12 cellular contexts compared by ENCODE assay signal in genomic region chr19:55688422-55689218, GRCh38. TPM values are rescaled to one million over a fixed set of nuclear protein-coding genes. Genes with fewer than 3 reads are reported as not detected.
DNase-seq lines count a peak whose midpoint lies in the region; ATAC-seq and TF ChIP-seq lines count a peak whose summit lies in the region.
"Had no signal": no experiment of that assay in that cellular context is flagged by ENCODE, and none has a peak within 500 bp of the region (broad histone marks: within the 10 kb centered on the region; RNA-seq: fewer than 3 reads in every experiment).

No MANE protein-coding gene starts in this region.

- in situ Hi-C loops in mammary epithelial cell (cut with MboI; ENCODE audit: low sequenced_read_pairs in 2 of 2), result no loop called here

- H3K79me1 ChIP-seq in mesenchymal stem cell (replicated peaks; ENCODE audit: low read length, poor library complexity, severe bottlenecking), result peaks cover 66% of the 10 kb centered on the region

- H3K27ac ChIP-seq in RWPE1 (peak overlapping the region; percentile 12; the same call in 1 of the 2 replicates), left lung (no peak overlapping the region), stomach (peak overlapping the region; percentile 35 to 94 (median 64)), mammary epithelial cell (ENCODE audit: insufficient read depth, low read depth, low read length) (no peak overlapping the region), mesenchymal stem cell (ENCODE audit: low read length, poor library complexity, severe bottlenecking) (no peak overlapping the region)

- TF ChIP-seq CTCF in RWPE1 (conservative IDR thresholded peaks at IDR 0.05; ENCODE audit: low read depth), result no peak
- TF ChIP-seq CTCF in left lung (IDR thresholded peaks at IDR 0.05), result no peak
- no peak for TF ChIP-seq CTCF in stomach (IDR thresholded peaks at IDR 0.05)
- no peak for TF ChIP-seq CTCF in mammary epithelial cell (conservative IDR thresholded peaks at IDR 0.05 in 1 of 2, IDR thresholded peaks at IDR 0.05 in 1 of 2; ENCODE audit: extremely low read depth in 1 of 2, insufficient read depth in 1 of 2, low read depth in 1 of 2, low read length in 2 of 2)

- intact Hi-C loops in left lung (cut with DNase I) (no loop called here), stomach (cut with DNase I; ENCODE audit: low total_unique reads) (no loop called here), mammary epithelial cell (cut with micrococcal nuclease) (no loop called here), sciatic nerve (cut with DNase I) (no loop called here)

- H3K9me3 Mint-ChIP-seq in activated naive CD4-positive, alpha-beta T cell treated with anti-CD3 and anti-CD28 coated beads, Interleukin-2, amount 10 ng/mL, durations not matched to agents 7 days and 5 days, result no peaks in the 10 kb centered on the region
- H3K9me3 Mint-ChIP-seq: activated T-helper 17 cell treated with anti-CD3 and anti-CD28 coated beads, Interleukin-2, amount 50 U/mL, for 72 hours had no signal

- no peak overlapping the region for H3K9ac ChIP-seq in mammary epithelial cell (ENCODE audit: insufficient read depth, low read length)
- no peak overlapping the region for H3K9ac ChIP-seq in mesenchymal stem cell (ENCODE audit: low read length)

- DNase-seq in activated naive CD4-positive, alpha-beta T cell treated with anti-CD3 and anti-CD28 coated beads, Interleukin-2, amount 10 ng/mL, durations not matched to agents 7 days and 5 days, result no peak
- no peak for DNase-seq in activated naive CD4-positive, alpha-beta T cell (lab: John Stamatoyannopoulos, UW)
- DNase-seq in RWPE1 (ENCODE audit: low spot score) (no peak), left lung (peak; percentile 29 to 76), stomach (peak; percentile 78), mammary epithelial cell (no peak), sciatic nerve (ENCODE audit: low spot score) (no peak), mesenchymal stem cell (no peak)
- DNase-seq: central memory CD4-positive, alpha-beta T cell; OCI-M1 had no signal

- H3K79me2 ChIP-seq in mammary epithelial cell (ENCODE audit: insufficient read depth, low read length), result peaks cover 50% of the 10 kb centered on the region

- H2BK12ac ChIP-seq in mesenchymal stem cell (ENCODE audit: low read length in 2 of 2), result no peak overlapping the region

- no peak overlapping the region for H3K4me3 Mint-ChIP-seq in activated naive CD4-positive, alpha-beta T cell treated with anti-CD3 and anti-CD28 coated beads, Interleukin-2, amount 10 ng/mL, durations not matched to agents 7 days and 5 days
- H3K4me3 Mint-ChIP-seq: activated T-helper 17 cell treated with anti-CD3 and anti-CD28 coated beads, Interleukin-2, amount 50 U/mL, for 72 hours had no signal

- H3K9me3 ChIP-seq in left lung (no peaks in the 10 kb centered on the region), stomach (no peaks in the 10 kb centered on the region), mammary epithelial cell (replicated peaks; ENCODE audit: insufficient read depth, low read length) (no peaks in the 10 kb centered on the region), mesenchymal stem cell (ENCODE audit: control insufficient read depth, low read length) (no peaks in the 10 kb centered on the region)

- no peak overlapping the region for H2BK120ac ChIP-seq in mesenchymal stem cell (ENCODE audit: low read depth, low read length)

- no peak overlapping the region for H2AFZ ChIP-seq in mammary epithelial cell (ENCODE audit: low read depth, low read length)
- no peak overlapping the region for H2AFZ ChIP-seq in mesenchymal stem cell (ENCODE audit: low read depth, low read length)

- H3K23ac ChIP-seq in mesenchymal stem cell (ENCODE audit: low read length in 2 of 2), result no peak overlapping the region

- H3K27me3 Mint-ChIP-seq in activated naive CD4-positive, alpha-beta T cell treated with anti-CD3 and anti-CD28 coated beads, Interleukin-2, amount 10 ng/mL, durations not matched to agents 7 days and 5 days, result no peaks in the 10 kb centered on the region
- H3K27me3 Mint-ChIP-seq: activated T-helper 17 cell treated with anti-CD3 and anti-CD28 coated beads, Interleukin-2, amount 50 U/mL, for 72 hours had no signal

- no peak overlapping the region for H3K18ac ChIP-seq in mesenchymal stem cell (ENCODE audit: low read depth in 1 of 2, low read length in 2 of 2)

- H3K4me1 Mint-ChIP-seq in activated naive CD4-positive, alpha-beta T cell treated with anti-CD3 and anti-CD28 coated beads, Interleukin-2, amount 10 ng/mL, durations not matched to agents 7 days and 5 days, result peaks cover 7% of the 10 kb centered on the region
- H3K4me1 Mint-ChIP-seq: activated T-helper 17 cell treated with anti-CD3 and anti-CD28 coated beads, Interleukin-2, amount 50 U/mL, for 72 hours had no signal

- no peak overlapping the region for H2AK5ac ChIP-seq in mesenchymal stem cell (ENCODE audit: low read length, severe bottlenecking)

- peak overlapping the region; percentile 24 for H3K27ac Mint-ChIP-seq in activated naive CD4-positive, alpha-beta T cell treated with anti-CD3 and anti-CD28 coated beads, Interleukin-2, amount 10 ng/mL, durations not matched to agents 7 days and 5 days
- H3K27ac Mint-ChIP-seq: activated T-helper 17 cell treated with anti-CD3 and anti-CD28 coated beads, Interleukin-2, amount 50 U/mL, for 72 hours had no signal

- H4K8ac ChIP-seq in mesenchymal stem cell (ENCODE audit: low read length), result no peak overlapping the region

- TF ChIP-seq POLR2A in stomach (IDR thresholded peaks at IDR 0.05), result no peak

- dilution Hi-C loops in mammary epithelial cell (cut with HindIII; ENCODE audit: low sequenced_read_pairs), result no loop called here

- H2BK15ac ChIP-seq in mesenchymal stem cell (ENCODE audit: low read depth, poor library complexity, severe bottlenecking), result no peak overlapping the region

- H3K27me3 ChIP-seq in left lung, result no peaks in the 10 kb centered on the region
- H3K27me3 ChIP-seq in stomach, result no peaks in the 10 kb centered on the region
- H3K27me3 ChIP-seq in mammary epithelial cell (ENCODE audit: insufficient read depth, low read length), result no peaks in the 10 kb centered on the region
- H3K27me3 ChIP-seq in mesenchymal stem cell (ENCODE audit: control insufficient read depth in 1 of 2, insufficient read depth in 1 of 2, low read length in 2 of 2), result no peaks in the 10 kb centered on the region

- H3K4me3 ChIP-seq in left lung (no peak overlapping the region), stomach (peak overlapping the region in 1 of 4 donors; percentile 11), mammary epithelial cell (replicated peaks in 1 of 3; ENCODE audit: insufficient read depth in 1 of 3, low read depth in 2 of 3, low read length in 3 of 3) (no peak overlapping the region), mesenchymal stem cell (ENCODE audit: insufficient read depth in 1 of 2, low read depth in 1 of 2, low read length in 2 of 2) (no peak overlapping the region)

- CTCF ChIA-PET in activated naive CD4-positive, alpha-beta T cell treated with anti-CD3 and anti-CD28 coated beads, Interleukin-2, amount 10 ng/mL, durations not matched to agents 7 days and 5 days (lab: Charles Lee), result no interaction called here
- CTCF ChIA-PET in RWPE1 (lab: Yijun Ruan, JAX) (no interaction called here), mammary epithelial cell (lab: Charles Lee; ENCODE audit: low non-redundant PET) (no interaction called here)

- WGBS in stomach, 5 donors, result 26 to 55% (median 44%) methylated on average over 16 to 27 of the region's 27 CpGs
- WGBS in mammary epithelial cell (ENCODE audit: low coverage, missing lambda C conversion rate), result 75% methylated on average over 5 of the region's 27 CpGs
- 89% methylated on average over 24 of the region's 27 CpGs for WGBS in mesenchymal stem cell

- POLR2A ChIA-PET in RWPE1 (lab: Yijun Ruan, JAX; ENCODE audit: low non-redundant PET), result no interaction called here

- H2BK5ac ChIP-seq in mesenchymal stem cell (ENCODE audit: low read depth, low read length, poor library complexity, severe bottlenecking), result no peak overlapping the region

- H3K4me1 ChIP-seq in left lung, result peaks cover 0 to 19% of the 10 kb centered on the region in 2 donors
- H3K4me1 ChIP-seq in stomach, result peaks cover 35 to 60% (median 55%) of the 10 kb centered on the region in 4 donors
- no peaks in the 10 kb centered on the region for H3K4me1 ChIP-seq in mammary epithelial cell (ENCODE audit: insufficient read depth, low read length)
- H3K4me1 ChIP-seq in mesenchymal stem cell (ENCODE audit: control insufficient read depth, insufficient read depth, low read depth, low read length), result peaks cover 25% of the 10 kb centered on the region

- H3K14ac ChIP-seq in mesenchymal stem cell (ENCODE audit: low read length in 2 of 2), result no peak overlapping the region

- no peaks in the 10 kb centered on the region for H4K20me1 ChIP-seq in mammary epithelial cell (ENCODE audit: insufficient read depth, low read length)

- ATAC-seq in left lung (no peak), sciatic nerve (no peak)
- ATAC-seq: activated T-helper 17 cell treated with anti-CD3 and anti-CD28 coated beads, Interleukin-2, amount 50 U/mL, for 72 hours; left lobe of liver had no signal

- no TSS peak for BruUV-seq in mammary epithelial cell (replicated peaks; lab: Mats Ljungman, UMichigan)

- peaks cover 35% of the 10 kb centered on the region for H3K36me3 Mint-ChIP-seq in activated naive CD4-positive, alpha-beta T cell treated with anti-CD3 and anti-CD28 coated beads, Interleukin-2, amount 10 ng/mL, durations not matched to agents 7 days and 5 days

- H4K91ac ChIP-seq in mesenchymal stem cell (ENCODE audit: low read length), result no peak overlapping the region

- H3K36me3 ChIP-seq in left lung, result peaks cover 0 to 100% of the 10 kb centered on the region in 2 donors
- H3K36me3 ChIP-seq in stomach, result peaks cover 68 to 100% (median 99%) of the 10 kb centered on the region in 4 donors
- H3K36me3 ChIP-seq in mammary epithelial cell (ENCODE audit: insufficient read depth, low read length), result peaks cover 14% of the 10 kb centered on the region
- peaks cover 70 to 100% of the 10 kb centered on the region in 2 experiments for H3K36me3 ChIP-seq in mesenchymal stem cell (ENCODE audit: control insufficient read depth in 1 of 2, insufficient read depth in 2 of 2, low read depth in 1 of 2, low read length in 2 of 2)

- no peak overlapping the region for H3K4me2 ChIP-seq in mammary epithelial cell (ENCODE audit: insufficient read depth, low read depth, low read length)
- H3K4me2 ChIP-seq in mesenchymal stem cell (ENCODE audit: low read length, poor library complexity, severe bottlenecking), result no peak overlapping the region

- H3K4ac ChIP-seq in mesenchymal stem cell (ENCODE audit: low read depth in 1 of 2, low read length in 2 of 2), result no peak overlapping the region

- TF ChIP-seq EP300 in stomach (IDR thresholded peaks at IDR 0.05), result no peak

RNA-seq across cellular contexts. Expression of gene EPN1, which starts 13.6 kb away (rescaled TPM):
- 100 to 1,000 TPM; 114 to 120 TPM for total RNA-seq in left lung
- total RNA-seq in stomach, result 100 to 1,000 TPM in 3 of 5 donors, 10 to 100 TPM in 2; 17.8 to 363 (median 184) TPM
- polyA plus RNA-seq in stomach, result 100 to 1,000 TPM in 2 of 3 donors, 10 to 100 TPM in 1; 74.6 to 213 (median 183) TPM
- total RNA-seq in mammary epithelial cell, result 100 to 1,000 TPM in 1 of 2 donors, 10 to 100 TPM in 1; 47.0 to 135 TPM
- 83.2 TPM for polyA plus RNA-seq in mammary epithelial cell
- polyA minus RNA-seq in mammary epithelial cell, result 19.4 TPM
- total RNA-seq in sciatic nerve, result 87.6 TPM
- polyA plus RNA-seq in mesenchymal stem cell (2013, experiment 1 of 2), result 111 TPM
- 108 TPM for polyA plus RNA-seq in mesenchymal stem cell (2013, experiment 2 of 2)

RNA-seq across cellular contexts. Expression of gene U2AF2, which starts 33.8 kb away (rescaled TPM):
- total RNA-seq in left lung (100 to 1,000 TPM; 123 to 145 TPM), stomach (100 to 1,000 TPM in 4 of 5 donors, 10 to 100 TPM in 1; 70.5 to 463 (median 183) TPM), mammary epithelial cell (100 to 1,000 TPM in 1 of 2 donors, 10 to 100 TPM in 1; 71.3 to 219 TPM), sciatic nerve (127 TPM)
- polyA plus RNA-seq in stomach (10 to 100 TPM; 53.2 to 91.4 (median 62.2) TPM), mammary epithelial cell (92.2 TPM)
- polyA minus RNA-seq in mammary epithelial cell, result 122 TPM
- polyA plus RNA-seq in mesenchymal stem cell (2013, experiment 1 of 2), result 90.3 TPM
- polyA plus RNA-seq in mesenchymal stem cell (2013, experiment 2 of 2), result 82.6 TPM

RNA-seq across cellular contexts. Expression of gene CCDC106, which starts 40.6 kb away (rescaled TPM):
- total RNA-seq in left lung, result 10 to 100 TPM in 1 of 2 donors, 1 to 10 TPM in 1; 9.7 to 15.1 TPM
- total RNA-seq in stomach, result 10 to 100 TPM in 3 of 5 donors, 1 to 10 TPM in 2; 3.5 to 25.5 (median 13.4) TPM
- 10 to 100 TPM; 12.0 to 19.4 (median 14.1) TPM for polyA plus RNA-seq in stomach
- total RNA-seq in mammary epithelial cell, result 1 to 10 TPM; 5.5 to 7.0 TPM
- 2.0 TPM for polyA plus RNA-seq in mammary epithelial cell
- polyA minus RNA-seq in mammary epithelial cell, result 0.31 TPM
- 14.0 TPM for total RNA-seq in sciatic nerve
- polyA plus RNA-seq in mesenchymal stem cell (2013, experiment 1 of 2), result 19.4 TPM
- polyA plus RNA-seq in mesenchymal stem cell (2013, experiment 2 of 2), result 19.0 TPM

RNA-seq across cellular contexts. Expression of gene ZNF581, which starts 45.2 kb away (rescaled TPM):
- total RNA-seq in left lung (10 to 100 TPM; 14.5 to 19.5 TPM), stomach (10 to 100 TPM in 1 of 5 donors, 1 to 10 TPM in 4; 2.2 to 14.5 (median 5.3) TPM), mammary epithelial cell (10 to 100 TPM; 19.8 to 30.4 TPM), sciatic nerve (17.2 TPM)
- polyA plus RNA-seq in stomach (10 to 100 TPM; 14.9 to 27.8 (median 21.2) TPM), mammary epithelial cell (18.4 TPM)
- 13.3 TPM for polyA minus RNA-seq in mammary epithelial cell
- 30.2 TPM for polyA plus RNA-seq in mesenchymal stem cell (2013, experiment 1 of 2)
- 31.9 TPM for polyA plus RNA-seq in mesenchymal stem cell (2013, experiment 2 of 2)

RNA-seq across cellular contexts. Expression of gene ZNF580, which starts 47.8 kb away (rescaled TPM):
- total RNA-seq in left lung (10 to 100 TPM; 33.8 to 34.7 TPM), stomach (10 to 100 TPM in 4 of 5 donors, not detected in 1; 10.6 to 55.0 (median 16.6) TPM), mammary epithelial cell (10 to 100 TPM in 1 of 2 donors, 1 to 10 TPM in 1; 7.5 to 30.1 TPM), sciatic nerve (42.2 TPM)
- polyA plus RNA-seq in stomach (10 to 100 TPM; 18.6 to 26.9 (median 21.5) TPM), mammary epithelial cell (6.7 TPM)
- 42.1 TPM for polyA minus RNA-seq in mammary epithelial cell
- 46.7 TPM for polyA plus RNA-seq in mesenchymal stem cell (2013, experiment 1 of 2)
- polyA plus RNA-seq in mesenchymal stem cell (2013, experiment 2 of 2), result 48.6 TPM

Comparison
In these comparisons a context has a peak if more than half of its experiments do, and no peak if none do; other contexts are left out.
1. DNase-seq: peak in left lung (2 of 2) and stomach (single experiment); none in activated naive CD4-positive, alpha-beta T cell treated with anti-CD3 and anti-CD28 coated beads, Interleukin-2, amount 10 ng/mL, durations not matched to agents 7 days and 5 days (single experiment), activated naive CD4-positive, alpha-beta T cell (0 of 4), RWPE1 (single experiment), mammary epithelial cell (single experiment), sciatic nerve (single experiment) and mesenchymal stem cell (single experiment).
2. H3K27ac ChIP-seq: peak in RWPE1 (single experiment) and stomach (5 of 5); none in left lung (0 of 2), mammary epithelial cell (single experiment) and mesenchymal stem cell (single experiment).